31 cellular contexts compared by ENCODE assay signal in genomic region chr2:190930411-190930810, GRCh38. TPM values are rescaled to one million over a fixed set of nuclear protein-coding genes. Genes with fewer than 3 reads are reported as not detected.
DNase-seq lines count a peak whose midpoint lies in the region; ATAC-seq and TF ChIP-seq lines count a peak whose summit lies in the region.
"Had no signal": no experiment of that assay in that cellular context is flagged by ENCODE, and none has a peak within 500 bp of the region (broad histone marks: within the 10 kb centered on the region; RNA-seq: fewer than 3 reads in every experiment).

No MANE protein-coding gene starts in this region.

- no peak for TF ChIP-seq CTCF in HFFc6 (IDR thresholded peaks at IDR 0.05)
- no peak for TF ChIP-seq CTCF in WTC11 (IDR thresholded peaks at IDR 0.05)
- no peak for TF ChIP-seq CTCF in omental fat pad (IDR thresholded peaks at IDR 0.05)

- H3K27ac ChIP-seq in mesenchymal stem cell (ENCODE audit: low read length, poor library complexity, severe bottlenecking), result peak overlapping the region; percentile 73
- H3K27ac ChIP-seq: esophagus squamous epithelium, gastrocnemius medialis, hepatocyte, left lung, tibial artery, WERI-Rb-1 had no signal

- H3K4me1 ChIP-seq in mesenchymal stem cell (ENCODE audit: control insufficient read depth, insufficient read depth, low read depth, low read length), result peaks cover 2% of the 10 kb centered on the region
- H3K4me1 ChIP-seq: esophagus squamous epithelium, gastrocnemius medialis, left lung had no signal

- peak; percentile 31 for DNase-seq in NCI-H1694 (lab: John Stamatoyannopoulos, UW)
- no peak for DNase-seq in NCI-H1694 treated with DMSO at 0.1 percent for 48 hours (lab: John Stamatoyannopoulos, UW)
- no peak for DNase-seq in HFFc6
- no peak for DNase-seq in WTC11 (ENCODE audit: low spot score)
- DNase-seq in mesenchymal stem cell, result no peak
- DNase-seq in omental fat pad (ENCODE audit: low spot score), result no peak
- no peak for DNase-seq in NCI-H1048 (lab: John Stamatoyannopoulos, UW)
- DNase-seq: 8988T; activated CD4-positive, alpha-beta T cell treated with anti-CD3 and anti-CD28 coated beads, Interleukin-2, amount 50 U/mL, for 1 hour; activated CD8-positive, alpha-beta memory T cell treated with anti-CD3 and anti-CD28 coated beads, Interleukin-2, amount 50 U/mL, for 4 hours; activated naive CD4-positive, alpha-beta T cell treated with anti-CD3 and anti-CD28 coated beads, Interleukin-2, amount 50 U/mL, for 16 hours; aorta; CD4-positive, alpha-beta T cell; cortex of kidney; EL; esophagus squamous epithelium; gastrocnemius medialis; left lung; NCI-H1436; NCI-H510A treated with DMSO at 0.1 percent for 48 hours; occipital lobe; SHP77; stimulated activated CD4-positive, alpha-beta T cell treated with anti-CD3 and anti-CD28 coated beads, Interleukin-1b, Interleukin-23, amount 100 ng/mL, for 48 hours; T1000; tibial artery; WERI-Rb-1 had no signal

- peaks cover 3 to 85% of the 10 kb centered on the region in 2 experiments for H3K36me3 ChIP-seq in mesenchymal stem cell (ENCODE audit: control insufficient read depth in 1 of 2, insufficient read depth in 2 of 2, low read depth in 1 of 2, low read length in 2 of 2)

- no peak overlapping the region for H3K23ac ChIP-seq in mesenchymal stem cell (ENCODE audit: low read length in 2 of 2)

- no peak overlapping the region for H2BK5ac ChIP-seq in mesenchymal stem cell (ENCODE audit: low read depth, low read length, poor library complexity, severe bottlenecking)

- H3K27me3 Mint-ChIP-seq in HFFc6 (ENCODE audit: insufficient read depth) (peaks cover 2% of the 10 kb centered on the region; the same call in 1 of the 2 replicates), WTC11 (ENCODE audit: low read depth) (no peaks in the 10 kb centered on the region)
- H3K27me3 Mint-ChIP-seq: CD4-positive, alpha-beta T cell; IgD-negative memory B cell had no signal

- WGBS in mesenchymal stem cell, result no CpG with 5 or more reads among the region's 3 CpGs

- no peak overlapping the region for H3K4me2 ChIP-seq in mesenchymal stem cell (ENCODE audit: low read length, poor library complexity, severe bottlenecking)
- H3K4me2 ChIP-seq: hepatocyte, smooth muscle cell had no signal

- no peak overlapping the region for H2AFZ ChIP-seq in mesenchymal stem cell (ENCODE audit: low read depth, low read length)
- H2AFZ ChIP-seq: hepatocyte had no signal

- H3K4ac ChIP-seq in mesenchymal stem cell (ENCODE audit: low read depth in 1 of 2, low read length in 2 of 2), result no peak overlapping the region

- no peak overlapping the region for H3K9ac ChIP-seq in mesenchymal stem cell (ENCODE audit: low read length)

- H2BK120ac ChIP-seq in mesenchymal stem cell (ENCODE audit: low read depth, low read length), result no peak overlapping the region

- H3K36me3 Mint-ChIP-seq in HFFc6 (ENCODE audit: low read depth) (peaks cover 46% of the 10 kb centered on the region), WTC11 (peaks cover 24% of the 10 kb centered on the region)

- POLR2A ChIA-PET in WTC11 (lab: Charles Lee), result no interaction called here

- no peak overlapping the region for H2AK5ac ChIP-seq in mesenchymal stem cell (ENCODE audit: low read length, severe bottlenecking)

- H3K4me3 Mint-ChIP-seq in HFFc6, result peak overlapping the region; percentile 49; the same call in 1 of the 2 replicates
- no peak overlapping the region for H3K4me3 Mint-ChIP-seq in WTC11
- H3K4me3 Mint-ChIP-seq: CD4-positive, alpha-beta T cell; IgD-negative memory B cell had no signal

- H3K9me3 ChIP-seq in mesenchymal stem cell (ENCODE audit: control insufficient read depth, low read length), result no peaks in the 10 kb centered on the region
- H3K9me3 ChIP-seq: esophagus squamous epithelium, gastrocnemius medialis, left lung, tibial artery had no signal

- H3K27me3 ChIP-seq in mesenchymal stem cell (ENCODE audit: control insufficient read depth in 1 of 2, insufficient read depth in 1 of 2, low read length in 2 of 2), result no peaks in the 10 kb centered on the region
- H3K27me3 ChIP-seq: gastrocnemius medialis, hepatocyte, left lung, tibial artery had no signal

- H3K18ac ChIP-seq in mesenchymal stem cell (ENCODE audit: low read depth in 1 of 2, low read length in 2 of 2), result no peak overlapping the region

- H3K9me3 Mint-ChIP-seq in HFFc6 (no peaks in the 10 kb centered on the region), WTC11 (no peaks in the 10 kb centered on the region)
- H3K9me3 Mint-ChIP-seq: CD4-positive, alpha-beta T cell; IgD-negative memory B cell had no signal

- H4K91ac ChIP-seq in mesenchymal stem cell (ENCODE audit: low read length), result no peak overlapping the region

- H3K4me3 ChIP-seq in mesenchymal stem cell (ENCODE audit: insufficient read depth in 1 of 2, low read depth in 1 of 2, low read length in 2 of 2), result no peak overlapping the region
- H3K4me3 ChIP-seq: esophagus squamous epithelium, gastrocnemius medialis, GM12878, hepatocyte, left lung, smooth muscle cell, tibial artery had no signal

- H3K27ac Mint-ChIP-seq in HFFc6, result peak overlapping the region; percentile 47
- 0 out of 2 replicates have a peak overlapping the region, but pooled peaks have one; percentile 24 for H3K27ac Mint-ChIP-seq in WTC11
- H3K27ac Mint-ChIP-seq: IgD-negative memory B cell had no signal

- ATAC-seq in WTC11, result no peak
- no peak for ATAC-seq in omental fat pad (ENCODE audit: low FRiP score)
- ATAC-seq in HG03469 (IDR thresholded peaks at IDR 0.05; ENCODE audit: unreplicated experiment), result no peak
- ATAC-seq: gastrocnemius medialis, GM12878, left lung had no signal

- H3K14ac ChIP-seq in mesenchymal stem cell (ENCODE audit: low read length in 2 of 2), result no peak overlapping the region

- H4K8ac ChIP-seq in mesenchymal stem cell (ENCODE audit: low read length), result no peak overlapping the region

- CTCF ChIA-PET in WTC11 (lab: Charles Lee), result no interaction called here

- no peaks in the 10 kb centered on the region for H3K79me1 ChIP-seq in mesenchymal stem cell (replicated peaks; ENCODE audit: low read length, poor library complexity, severe bottlenecking)

- H2BK12ac ChIP-seq in mesenchymal stem cell (ENCODE audit: low read length in 2 of 2), result no peak overlapping the region

- H3K4me1 Mint-ChIP-seq in HFFc6 (ENCODE audit: low read depth) (peaks cover 54% of the 10 kb centered on the region), WTC11 (peaks cover 38% of the 10 kb centered on the region)

- no peak overlapping the region for H2BK15ac ChIP-seq in mesenchymal stem cell (ENCODE audit: low read depth, poor library complexity, severe bottlenecking)

TF ChIP-seq in WTC11, 78 proteins besides CTCF, POLR2A, EP300 and RAD21:
- TF ChIP-seq ZNF425 (CRISPR knock-in tag; conservative IDR thresholded peaks at IDR 0.05) (no peak), SOX15 (CRISPR knock-in tag; IDR thresholded peaks at IDR 0.05) (no peak)
TF ChIP-seq in WTC11: peak in this region for 0.

RNA-seq across cellular contexts. Expression of gene GLS, which starts 49.8 kb away (rescaled TPM):
- 100 to 1,000 TPM; 191 to 431 (median 201) TPM for total RNA-seq in HFFc6 (2021; fragmentation: NEBNext Ultra II Directional; extraction: Animal tissue kit (Norgen Biotek cat#: 25700))
- 102 to 115 TPM (median 102 TPM) in 3 replicates for total RNA-seq in WTC11 (2021)
- polyA plus RNA-seq in mesenchymal stem cell (2013, experiment 1 of 2), result 33.6 TPM
- 34.7 TPM for polyA plus RNA-seq in mesenchymal stem cell (2013, experiment 2 of 2)
- 100 to 1,000 TPM; 111 to 235 (median 146) TPM for total RNA-seq in omental fat pad
